Comparison of ENCODE assay signal across 21 cellular contexts in genomic region chr4:136751530-136751929, GRCh38.
"Had no signal": no experiment of that assay in that cellular context is flagged by ENCODE, and none has a peak within 500 bp of the region (broad histone marks: within the 10 kb centered on the region; RNA-seq: fewer than 3 reads in every experiment).

No MANE protein-coding gene starts in this region.

- DNase-seq: activated B cell treated with CpG ODN at 0.5 μM for 24 hours; activated CD4-positive, alpha-beta T cell treated with anti-CD3 and anti-CD28 coated beads for 4 hours; activated CD4-positive, alpha-beta T cell treated with anti-CD3 and anti-CD28 coated beads, Interleukin-2, amount 50 U/mL, for 48 hours; activated effector memory CD4-positive, alpha-beta T cell treated with anti-CD3 and anti-CD28 coated beads, Interleukin-2, amount 50 U/mL, for 16 hours; activated naive CD4-positive, alpha-beta T cell treated with anti-CD3 and anti-CD28 coated beads, Interleukin-2, amount 50 U/mL, for 16 hours; activated naive CD8-positive, alpha-beta T cell treated with anti-CD3 and anti-CD28 coated beads, Interleukin-2, amount 50 U/mL, for 24 hours; brain microvascular endothelial cell; central memory CD4-positive, alpha-beta T cell; dermis blood vessel endothelial cell; effector CD8-positive, alpha-beta T cell; foreskin melanocyte; kidney glomerular epithelial cell; left ventricle myocardium inferior; naive thymus-derived CD4-positive, alpha-beta T cell; stimulated activated CD4-positive, alpha-beta T cell treated with anti-CD3 and anti-CD28 coated beads, Interleukin-4, amount 100 ng/mL, for 24 hours; stimulated activated naive CD8-positive, alpha-beta T cell treated with anti-CD3 and anti-CD28 coated beads, Interleukin-15, amount 100 ng/mL, for 72 hours; T1000; tibial artery had no signal

- H3K4me1 ChIP-seq: left ventricle myocardium inferior had no signal

- H3K9me3 ChIP-seq: left ventricle myocardium inferior, tibial artery had no signal

- H3K27ac Mint-ChIP-seq: activated B cell treated with CpG ODN at 0.5 μM for 24 hours; activated naive CD8-positive, alpha-beta T cell treated with anti-CD3 and anti-CD28 coated beads, Interleukin-2, amount 50 U/mL, for 24 hours; naive thymus-derived CD4-positive, alpha-beta T cell; progenitor cell of endocrine pancreas; stimulated activated naive CD8-positive, alpha-beta T cell treated with anti-CD3 and anti-CD28 coated beads, Interleukin-15, amount 100 ng/mL, for 72 hours; T-helper 1 cell treated with Interleukin-12 subunit alpha and Interleukin-12 subunit beta and Interleukin-4 antibody, amounts not matched to agents 30 μg/mL and 1 μg/mL, for 36 hours had no signal

- H3K4me1 Mint-ChIP-seq: activated B cell treated with CpG ODN at 0.5 μM for 24 hours; activated naive CD8-positive, alpha-beta T cell treated with anti-CD3 and anti-CD28 coated beads, Interleukin-2, amount 50 U/mL, for 24 hours; naive thymus-derived CD4-positive, alpha-beta T cell; neural crest cell; stimulated activated naive CD8-positive, alpha-beta T cell treated with anti-CD3 and anti-CD28 coated beads, Interleukin-15, amount 100 ng/mL, for 72 hours had no signal

- ATAC-seq: activated naive CD8-positive, alpha-beta T cell treated with anti-CD3 and anti-CD28 coated beads, Interleukin-2, amount 50 U/mL, for 24 hours; naive thymus-derived CD4-positive, alpha-beta T cell; stimulated activated naive CD8-positive, alpha-beta T cell treated with anti-CD3 and anti-CD28 coated beads, Interleukin-15, amount 100 ng/mL, for 72 hours had no signal

- H3K27me3 Mint-ChIP-seq: activated B cell treated with CpG ODN at 0.5 μM for 24 hours; activated naive CD8-positive, alpha-beta T cell treated with anti-CD3 and anti-CD28 coated beads, Interleukin-2, amount 50 U/mL, for 24 hours; naive thymus-derived CD4-positive, alpha-beta T cell; progenitor cell of endocrine pancreas; stimulated activated naive CD8-positive, alpha-beta T cell treated with anti-CD3 and anti-CD28 coated beads, Interleukin-15, amount 100 ng/mL, for 72 hours had no signal

- H3K36me3 Mint-ChIP-seq: naive thymus-derived CD4-positive, alpha-beta T cell had no signal

- H3K4me3 ChIP-seq: left ventricle myocardium inferior, tibial artery had no signal

- H3K4me3 Mint-ChIP-seq: activated B cell treated with CpG ODN at 0.5 μM for 24 hours; activated naive CD8-positive, alpha-beta T cell treated with anti-CD3 and anti-CD28 coated beads, Interleukin-2, amount 50 U/mL, for 24 hours; naive thymus-derived CD4-positive, alpha-beta T cell; neural crest cell; stimulated activated naive CD8-positive, alpha-beta T cell treated with anti-CD3 and anti-CD28 coated beads, Interleukin-15, amount 100 ng/mL, for 72 hours; T-helper 1 cell treated with Interleukin-12 subunit alpha and Interleukin-12 subunit beta and Interleukin-4 antibody, amounts not matched to agents 30 μg/mL and 1 μg/mL, for 36 hours had no signal

- H3K9me3 Mint-ChIP-seq: T-helper 1 cell treated with Interleukin-12 subunit alpha and Interleukin-12 subunit beta and Interleukin-4 antibody, amounts not matched to agents 30 μg/mL and 1 μg/mL, for 36 hours had no signal

- H3K27me3 ChIP-seq: brain microvascular endothelial cell, tibial artery had no signal

- H3K36me3 ChIP-seq: brain microvascular endothelial cell, left ventricle myocardium inferior, tibial artery had no signal

- H3K27ac ChIP-seq: brain microvascular endothelial cell, left ventricle myocardium inferior, tibial artery had no signal
